ENCODE assay signal across 8 cellular contexts in genomic region chr2:73232471-73233153, GRCh38. TPM values are rescaled to one million over a fixed set of nuclear protein-coding genes. Genes with fewer than 3 reads are reported as not detected.
DNase-seq lines count a peak whose midpoint lies in the region; ATAC-seq lines count a peak whose summit lies in the region.

No MANE protein-coding gene starts in this region.

- H3K9me3 Mint-ChIP-seq in CD4-positive, alpha-beta memory T cell, result no peaks in the 10 kb centered on the region

- POLR2A ChIA-PET in CD4-positive, alpha-beta memory T cell (lab: Charles Lee; ENCODE audit: partially characterized antibody), result interaction anchor here (0.8 to 4.9 kb wide), 18 partner anchors 7 to 946 kb away, joined by 3 to 51 read pairs (median 14); partner anchors contain the start of genes ALMS1, FBXO41, MOB1A and SFXN5

- H3K4me3 Mint-ChIP-seq in CD4-positive, alpha-beta memory T cell, result peak overlapping the region; percentile 91 to 99 (median 98)

- H3K4me1 Mint-ChIP-seq in CD4-positive, alpha-beta memory T cell, result peaks cover 23 to 51% (median 31%) of the 10 kb centered on the region in 4 donors

- peaks cover 0 to 33% of the 10 kb centered on the region in 2 donors for H3K36me3 Mint-ChIP-seq in CD4-positive, alpha-beta memory T cell

- no peaks in the 10 kb centered on the region for H3K9me3 ChIP-seq in CD4-positive, alpha-beta memory T cell (ENCODE audit: control insufficient read depth in 1 of 2, low read length in 2 of 2)
- no peaks in the 10 kb centered on the region for H3K9me3 ChIP-seq in KOPT-K1 (ENCODE audit: insufficient read depth, low read length, poor library complexity, severe bottlenecking)
- H3K9me3 ChIP-seq in adipocyte (ENCODE audit: control insufficient read depth, low read length), result no peaks in the 10 kb centered on the region
- H3K9me3 ChIP-seq in iPS-20b (ENCODE audit: insufficient read depth, low read depth, low read length), result no peaks in the 10 kb centered on the region

- no peaks in the 10 kb centered on the region for H3K36me3 ChIP-seq in CD4-positive, alpha-beta memory T cell (ENCODE audit: insufficient read depth, low read length)
- peaks cover 47% of the 10 kb centered on the region for H3K36me3 ChIP-seq in KOPT-K1 (ENCODE audit: insufficient read depth, low read length)
- H3K36me3 ChIP-seq in adipocyte (ENCODE audit: control insufficient read depth, insufficient read depth, low read length, severe bottlenecking), result peaks cover 18% of the 10 kb centered on the region
- peaks cover 12% of the 10 kb centered on the region; the same call in 1 of the 2 replicates for H3K36me3 ChIP-seq in iPS-20b (ENCODE audit: insufficient read depth, low read depth, low read length)

- H3K9ac ChIP-seq in adipocyte (ENCODE audit: low read length) (peak overlapping the region; percentile 91), iPS-20b (ENCODE audit: low read depth, low read length) (peak overlapping the region; percentile 23; the same call in 1 of the 2 replicates)

- peaks cover 33% of the 10 kb centered on the region for H3K4me1 ChIP-seq in CD4-positive, alpha-beta memory T cell (ENCODE audit: insufficient read depth, low read length)
- peaks cover 27% of the 10 kb centered on the region for H3K4me1 ChIP-seq in adipocyte (ENCODE audit: control insufficient read depth, insufficient read depth, low read length)
- peaks cover 9% of the 10 kb centered on the region for H3K4me1 ChIP-seq in iPS-20b (ENCODE audit: insufficient read depth, low read length)

- intact Hi-C loops in CD4-positive, alpha-beta memory T cell (cut with micrococcal nuclease), result loop anchor here (10.0 kb wide), 1 partner anchor 752 kb away; the partner anchor contains the start of gene TET3

- H3K4me3 ChIP-seq in CD4-positive, alpha-beta memory T cell (ENCODE audit: low read length in 2 of 2), result peak overlapping the region; percentile 86 to 99
- H3K4me3 ChIP-seq in adipocyte (ENCODE audit: low read length) (peak overlapping the region; percentile 91), iPS-20b (ENCODE audit: low read length) (peak overlapping the region; percentile 97)

- peak; percentile 5 for ATAC-seq in GM19452 (IDR thresholded peaks at IDR 0.05; ENCODE audit: unreplicated experiment)

- CTCF ChIA-PET in CD4-positive, alpha-beta memory T cell (lab: Charles Lee; ENCODE audit: partially characterized antibody), result interaction anchor here (0.9 to 8.4 kb wide), 10 partner anchors 9 to 504 kb away, joined by 3 to 77 read pairs (median 4); partner anchors contain the start of genes ALMS1, SMYD5 and TPRKB

- peak overlapping the region; percentile 91 for H3K27ac ChIP-seq in CD4-positive, alpha-beta memory T cell (ENCODE audit: low read depth, low read length)
- H3K27ac ChIP-seq in KOPT-K1 (ENCODE audit: low read depth, low read length, poor library complexity, severe bottlenecking) (peak overlapping the region; percentile 83), iPS-20b (ENCODE audit: low read length) (no peak overlapping the region)

- H3K27me3 Mint-ChIP-seq in CD4-positive, alpha-beta memory T cell, result no peaks in the 10 kb centered on the region

- H3K27me3 ChIP-seq in CD4-positive, alpha-beta memory T cell (ENCODE audit: insufficient read depth, low read length), result no peaks in the 10 kb centered on the region
- H3K27me3 ChIP-seq in adipocyte (replicated peaks; ENCODE audit: control insufficient read depth, insufficient read depth, low read length), result no peaks in the 10 kb centered on the region
- no peaks in the 10 kb centered on the region for H3K27me3 ChIP-seq in iPS-20b (ENCODE audit: insufficient read depth, low read length)

- DNase-seq in CD4-positive, alpha-beta memory T cell, result peak in 2 of 5 donors; percentile 19 to 63
- no peak for DNase-seq in adipocyte (ENCODE audit: low read depth)
- DNase-seq in stimulated activated CD8-positive, alpha-beta memory T cell treated with anti-CD3 and anti-CD28 coated beads, Interleukin-4, amount 100 ng/mL, for 48 hours, result peak; percentile 56
- no peak for DNase-seq in occipital lobe (lab: John Stamatoyannopoulos, UW)
- DNase-seq in NCI-H1930 (lab: John Stamatoyannopoulos, UW), result no peak

- H3K27ac Mint-ChIP-seq in CD4-positive, alpha-beta memory T cell, result peak overlapping the region; percentile 11 to 97 (median 89)

RNA-seq across cellular contexts. Expression of gene PRADC1, which starts 0.4 kb away (rescaled TPM):
- total RNA-seq in CD4-positive, alpha-beta memory T cell, result 1 to 10 TPM; 7.0 to 7.4 TPM
- polyA plus RNA-seq in CD4-positive, alpha-beta memory T cell, result 10 to 100 TPM; 20.5 to 41.5 TPM
- total RNA-seq in occipital lobe, result 5.9 TPM

RNA-seq across cellular contexts. Expression of gene CCT7, which starts 1.5 kb away (rescaled TPM):
- total RNA-seq in CD4-positive, alpha-beta memory T cell, result 100 to 1,000 TPM; 187 to 188 TPM
- polyA plus RNA-seq in CD4-positive, alpha-beta memory T cell, result 100 to 1,000 TPM; 239 to 400 TPM
- 164 TPM for total RNA-seq in occipital lobe

RNA-seq across cellular contexts. Expression of gene SMYD5, which starts 18.6 kb away (rescaled TPM):
- total RNA-seq in CD4-positive, alpha-beta memory T cell, result 10 to 100 TPM; 38.4 to 38.9 TPM
- polyA plus RNA-seq in CD4-positive, alpha-beta memory T cell, result 10 to 100 TPM; 21.3 to 23.5 TPM
- 20.0 TPM for total RNA-seq in occipital lobe

RNA-seq across cellular contexts. Expression of gene NOTO, which starts 30.2 kb away (rescaled TPM):
- not detected for total RNA-seq in CD4-positive, alpha-beta memory T cell
- polyA plus RNA-seq in CD4-positive, alpha-beta memory T cell, result not detected
- not detected for total RNA-seq in occipital lobe

RNA-seq across cellular contexts. Expression of gene FBXO41, which starts 51.7 kb away (rescaled TPM):
- total RNA-seq in CD4-positive, alpha-beta memory T cell, result 10 to 100 TPM in 1 of 2 experiments, 1 to 10 TPM in 1; 9.8 to 11.4 TPM
- 1 to 10 TPM in 1 of 2 donors, not detected in 1; 1.6 TPM for polyA plus RNA-seq in CD4-positive, alpha-beta memory T cell
- 27.0 TPM for total RNA-seq in occipital lobe
